ENCODE assay signal across 1 cellular context in the genomic region with DNA sequence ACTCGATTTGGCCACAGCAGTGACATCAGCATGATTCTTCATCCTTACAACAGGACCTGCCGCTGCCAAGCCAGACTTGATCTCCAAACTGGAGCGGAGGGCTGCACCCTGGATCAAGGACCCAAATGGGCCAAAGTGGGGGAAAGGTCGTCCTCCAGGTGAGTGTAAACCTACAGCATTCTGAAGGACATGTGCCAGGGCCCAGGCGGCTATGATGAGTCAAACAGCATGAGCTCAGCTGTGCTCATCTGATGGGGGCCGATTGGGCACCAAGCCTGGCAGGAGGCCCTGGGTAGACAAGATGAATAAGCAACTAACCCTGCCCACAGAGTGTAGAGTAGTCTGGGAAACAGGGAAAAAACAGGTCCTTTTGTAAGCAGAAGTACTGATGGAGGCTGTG.
TF ChIP-seq lines count a peak whose summit lies in the region.

No MANE protein-coding gene starts in this region.

TF ChIP-seq in H1, 55 proteins besides CTCF, POLR2A, EP300 and RAD21:
- TF ChIP-seq, protein P1, sequence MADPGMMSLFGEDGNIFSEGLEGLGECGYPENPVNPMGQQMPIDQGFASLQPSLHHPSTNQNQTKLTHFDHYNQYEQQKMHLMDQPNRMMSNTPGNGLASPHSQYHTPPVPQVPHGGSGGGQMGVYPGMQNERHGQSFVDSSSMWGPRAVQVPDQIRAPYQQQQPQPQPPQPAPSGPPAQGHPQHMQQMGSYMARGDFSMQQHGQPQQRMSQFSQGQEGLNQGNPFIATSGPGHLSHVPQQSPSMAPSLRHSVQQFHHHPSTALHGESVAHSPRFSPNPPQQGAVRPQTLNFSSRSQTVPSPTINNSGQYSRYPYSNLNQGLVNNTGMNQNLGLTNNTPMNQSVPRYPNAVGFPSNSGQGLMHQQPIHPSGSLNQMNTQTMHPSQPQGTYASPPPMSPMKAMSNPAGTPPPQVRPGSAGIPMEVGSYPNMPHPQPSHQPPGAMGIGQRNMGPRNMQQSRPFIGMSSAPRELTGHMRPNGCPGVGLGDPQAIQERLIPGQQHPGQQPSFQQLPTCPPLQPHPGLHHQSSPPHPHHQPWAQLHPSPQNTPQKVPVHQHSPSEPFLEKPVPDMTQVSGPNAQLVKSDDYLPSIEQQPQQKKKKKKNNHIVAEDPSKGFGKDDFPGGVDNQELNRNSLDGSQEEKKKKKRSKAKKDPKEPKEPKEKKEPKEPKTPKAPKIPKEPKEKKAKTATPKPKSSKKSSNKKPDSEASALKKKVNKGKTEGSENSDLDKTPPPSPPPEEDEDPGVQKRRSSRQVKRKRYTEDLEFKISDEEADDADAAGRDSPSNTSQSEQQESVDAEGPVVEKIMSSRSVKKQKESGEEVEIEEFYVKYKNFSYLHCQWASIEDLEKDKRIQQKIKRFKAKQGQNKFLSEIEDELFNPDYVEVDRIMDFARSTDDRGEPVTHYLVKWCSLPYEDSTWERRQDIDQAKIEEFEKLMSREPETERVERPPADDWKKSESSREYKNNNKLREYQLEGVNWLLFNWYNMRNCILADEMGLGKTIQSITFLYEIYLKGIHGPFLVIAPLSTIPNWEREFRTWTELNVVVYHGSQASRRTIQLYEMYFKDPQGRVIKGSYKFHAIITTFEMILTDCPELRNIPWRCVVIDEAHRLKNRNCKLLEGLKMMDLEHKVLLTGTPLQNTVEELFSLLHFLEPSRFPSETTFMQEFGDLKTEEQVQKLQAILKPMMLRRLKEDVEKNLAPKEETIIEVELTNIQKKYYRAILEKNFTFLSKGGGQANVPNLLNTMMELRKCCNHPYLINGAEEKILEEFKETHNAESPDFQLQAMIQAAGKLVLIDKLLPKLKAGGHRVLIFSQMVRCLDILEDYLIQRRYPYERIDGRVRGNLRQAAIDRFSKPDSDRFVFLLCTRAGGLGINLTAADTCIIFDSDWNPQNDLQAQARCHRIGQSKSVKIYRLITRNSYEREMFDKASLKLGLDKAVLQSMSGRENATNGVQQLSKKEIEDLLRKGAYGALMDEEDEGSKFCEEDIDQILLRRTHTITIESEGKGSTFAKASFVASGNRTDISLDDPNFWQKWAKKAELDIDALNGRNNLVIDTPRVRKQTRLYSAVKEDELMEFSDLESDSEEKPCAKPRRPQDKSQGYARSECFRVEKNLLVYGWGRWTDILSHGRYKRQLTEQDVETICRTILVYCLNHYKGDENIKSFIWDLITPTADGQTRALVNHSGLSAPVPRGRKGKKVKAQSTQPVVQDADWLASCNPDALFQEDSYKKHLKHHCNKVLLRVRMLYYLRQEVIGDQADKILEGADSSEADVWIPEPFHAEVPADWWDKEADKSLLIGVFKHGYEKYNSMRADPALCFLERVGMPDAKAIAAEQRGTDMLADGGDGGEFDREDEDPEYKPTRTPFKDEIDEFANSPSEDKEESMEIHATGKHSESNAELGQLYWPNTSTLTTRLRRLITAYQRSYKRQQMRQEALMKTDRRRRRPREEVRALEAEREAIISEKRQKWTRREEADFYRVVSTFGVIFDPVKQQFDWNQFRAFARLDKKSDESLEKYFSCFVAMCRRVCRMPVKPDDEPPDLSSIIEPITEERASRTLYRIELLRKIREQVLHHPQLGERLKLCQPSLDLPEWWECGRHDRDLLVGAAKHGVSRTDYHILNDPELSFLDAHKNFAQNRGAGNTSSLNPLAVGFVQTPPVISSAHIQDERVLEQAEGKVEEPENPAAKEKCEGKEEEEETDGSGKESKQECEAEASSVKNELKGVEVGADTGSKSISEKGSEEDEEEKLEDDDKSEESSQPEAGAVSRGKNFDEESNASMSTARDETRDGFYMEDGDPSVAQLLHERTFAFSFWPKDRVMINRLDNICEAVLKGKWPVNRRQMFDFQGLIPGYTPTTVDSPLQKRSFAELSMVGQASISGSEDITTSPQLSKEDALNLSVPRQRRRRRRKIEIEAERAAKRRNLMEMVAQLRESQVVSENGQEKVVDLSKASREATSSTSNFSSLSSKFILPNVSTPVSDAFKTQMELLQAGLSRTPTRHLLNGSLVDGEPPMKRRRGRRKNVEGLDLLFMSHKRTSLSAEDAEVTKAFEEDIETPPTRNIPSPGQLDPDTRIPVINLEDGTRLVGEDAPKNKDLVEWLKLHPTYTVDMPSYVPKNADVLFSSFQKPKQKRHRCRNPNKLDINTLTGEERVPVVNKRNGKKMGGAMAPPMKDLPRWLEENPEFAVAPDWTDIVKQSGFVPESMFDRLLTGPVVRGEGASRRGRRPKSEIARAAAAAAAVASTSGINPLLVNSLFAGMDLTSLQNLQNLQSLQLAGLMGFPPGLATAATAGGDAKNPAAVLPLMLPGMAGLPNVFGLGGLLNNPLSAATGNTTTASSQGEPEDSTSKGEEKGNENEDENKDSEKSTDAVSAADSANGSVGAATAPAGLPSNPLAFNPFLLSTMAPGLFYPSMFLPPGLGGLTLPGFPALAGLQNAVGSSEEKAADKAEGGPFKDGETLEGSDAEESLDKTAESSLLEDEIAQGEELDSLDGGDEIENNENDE (IDR thresholded peaks at IDR 0.05; ENCODE audit: insufficient replicate concordance, low read length): no peak
- no peak for TF ChIP-seq CEBPB (IDR thresholded peaks at IDR 0.05; ENCODE audit: low read depth, low read length)
- no peak for TF ChIP-seq CHD2 (IDR thresholded peaks at IDR 0.05; ENCODE audit: low read length)
- no peak for TF ChIP-seq JUN (IDR thresholded peaks at IDR 0.05; ENCODE audit: low read depth, low read length)
- no peak for TF ChIP-seq HDAC6 (IDR thresholded peaks at IDR 0.05; ENCODE audit: low read depth, low read length)
- no peak for TF ChIP-seq KDM1A (IDR thresholded peaks at IDR 0.05; ENCODE audit: borderline replicate concordance, low read length)
- TF ChIP-seq BRCA1 (IDR thresholded peaks at IDR 0.05; ENCODE audit: low read depth, low read length): no peak
- no peak for TF ChIP-seq ZNF274 (IDR thresholded peaks at IDR 0.05; ENCODE audit: borderline replicate concordance, extremely low read depth, low read length)
- TF ChIP-seq, protein P2, sequence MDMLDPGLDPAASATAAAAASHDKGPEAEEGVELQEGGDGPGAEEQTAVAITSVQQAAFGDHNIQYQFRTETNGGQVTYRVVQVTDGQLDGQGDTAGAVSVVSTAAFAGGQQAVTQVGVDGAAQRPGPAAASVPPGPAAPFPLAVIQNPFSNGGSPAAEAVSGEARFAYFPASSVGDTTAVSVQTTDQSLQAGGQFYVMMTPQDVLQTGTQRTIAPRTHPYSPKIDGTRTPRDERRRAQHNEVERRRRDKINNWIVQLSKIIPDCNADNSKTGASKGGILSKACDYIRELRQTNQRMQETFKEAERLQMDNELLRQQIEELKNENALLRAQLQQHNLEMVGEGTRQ (IDR thresholded peaks at IDR 0.05; ENCODE audit: low read length): no peak
- no peak for TF ChIP-seq CBX5 (IDR thresholded peaks at IDR 0.05; ENCODE audit: low read depth, low read length)
- TF ChIP-seq CTBP2 (IDR thresholded peaks at IDR 0.05; ENCODE audit: borderline replicate concordance, insufficient read depth, insufficient read length, low read length): no peak
- TF ChIP-seq RNF2 (IDR thresholded peaks at IDR 0.05; ENCODE audit: borderline replicate concordance, low read depth, low read length, missing control alignments, poor library complexity, severe bottlenecking): no peak
- no peak for TF ChIP-seq CBX8 (IDR thresholded peaks at IDR 0.05; ENCODE audit: borderline replicate concordance, low read depth, low read length)
